In the genomic region with DNA sequence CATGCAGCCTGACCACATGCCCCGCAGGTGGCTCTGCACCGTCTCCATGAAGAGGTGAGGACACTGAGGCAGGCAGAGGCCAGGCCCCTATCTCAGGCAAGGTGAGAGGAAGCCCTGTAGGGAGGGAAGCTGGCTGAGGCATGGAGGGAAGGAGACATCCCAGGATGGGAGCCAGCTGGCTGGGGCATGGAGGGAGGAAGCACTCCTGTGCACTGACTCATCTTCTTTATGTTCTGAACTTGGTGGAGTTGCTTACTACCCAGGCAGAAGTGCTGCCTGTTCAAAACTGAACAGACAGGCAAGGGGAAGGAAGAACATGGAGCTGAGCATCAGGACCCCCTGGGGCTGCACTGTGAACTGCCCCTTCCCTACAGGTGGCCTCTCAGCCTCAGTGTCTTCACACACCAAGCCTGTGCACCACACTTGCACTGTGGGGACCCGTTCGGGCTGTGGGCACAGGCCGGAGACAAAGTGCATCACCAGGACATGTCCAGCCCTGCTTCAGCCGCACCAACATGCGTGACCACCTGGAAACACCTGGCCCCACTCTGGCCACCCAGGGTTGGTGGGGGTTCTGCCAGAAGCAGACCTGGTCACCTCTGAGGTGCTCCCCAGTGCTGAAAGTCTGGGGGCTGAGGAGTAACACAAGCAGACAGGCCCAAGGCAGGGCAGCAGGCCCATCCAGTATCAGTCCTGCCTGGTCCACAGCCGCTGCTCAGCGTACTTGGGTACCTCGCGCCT, we compare ENCODE assay signal across 1 cellular context.
TF ChIP-seq lines count a peak whose summit lies in the region.

No MANE protein-coding gene starts in this region.

TF ChIP-seq in GM12878, 131 proteins besides CTCF, POLR2A, EP300 and RAD21 (continued from another document):
- TF ChIP-seq, protein P1, sequence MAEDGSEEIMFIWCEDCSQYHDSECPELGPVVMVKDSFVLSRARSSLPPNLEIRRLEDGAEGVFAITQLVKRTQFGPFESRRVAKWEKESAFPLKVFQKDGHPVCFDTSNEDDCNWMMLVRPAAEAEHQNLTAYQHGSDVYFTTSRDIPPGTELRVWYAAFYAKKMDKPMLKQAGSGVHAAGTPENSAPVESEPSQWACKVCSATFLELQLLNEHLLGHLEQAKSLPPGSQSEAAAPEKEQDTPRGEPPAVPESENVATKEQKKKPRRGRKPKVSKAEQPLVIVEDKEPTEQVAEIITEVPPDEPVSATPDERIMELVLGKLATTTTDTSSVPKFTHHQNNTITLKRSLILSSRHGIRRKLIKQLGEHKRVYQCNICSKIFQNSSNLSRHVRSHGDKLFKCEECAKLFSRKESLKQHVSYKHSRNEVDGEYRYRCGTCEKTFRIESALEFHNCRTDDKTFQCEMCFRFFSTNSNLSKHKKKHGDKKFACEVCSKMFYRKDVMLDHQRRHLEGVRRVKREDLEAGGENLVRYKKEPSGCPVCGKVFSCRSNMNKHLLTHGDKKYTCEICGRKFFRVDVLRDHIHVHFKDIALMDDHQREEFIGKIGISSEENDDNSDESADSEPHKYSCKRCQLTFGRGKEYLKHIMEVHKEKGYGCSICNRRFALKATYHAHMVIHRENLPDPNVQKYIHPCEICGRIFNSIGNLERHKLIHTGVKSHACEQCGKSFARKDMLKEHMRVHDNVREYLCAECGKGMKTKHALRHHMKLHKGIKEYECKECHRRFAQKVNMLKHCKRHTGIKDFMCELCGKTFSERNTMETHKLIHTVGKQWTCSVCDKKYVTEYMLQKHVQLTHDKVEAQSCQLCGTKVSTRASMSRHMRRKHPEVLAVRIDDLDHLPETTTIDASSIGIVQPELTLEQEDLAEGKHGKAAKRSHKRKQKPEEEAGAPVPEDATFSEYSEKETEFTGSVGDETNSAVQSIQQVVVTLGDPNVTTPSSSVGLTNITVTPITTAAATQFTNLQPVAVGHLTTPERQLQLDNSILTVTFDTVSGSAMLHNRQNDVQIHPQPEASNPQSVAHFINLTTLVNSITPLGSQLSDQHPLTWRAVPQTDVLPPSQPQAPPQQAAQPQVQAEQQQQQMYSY (CRISPR knock-in tag; IDR thresholded peaks at IDR 0.05): no peak
- no peak for TF ChIP-seq TCF12 (IDR thresholded peaks at IDR 0.05; ENCODE audit: low read depth, low read length)
